Comparison of ENCODE assay signal across 13 cellular contexts in the genomic region with DNA sequence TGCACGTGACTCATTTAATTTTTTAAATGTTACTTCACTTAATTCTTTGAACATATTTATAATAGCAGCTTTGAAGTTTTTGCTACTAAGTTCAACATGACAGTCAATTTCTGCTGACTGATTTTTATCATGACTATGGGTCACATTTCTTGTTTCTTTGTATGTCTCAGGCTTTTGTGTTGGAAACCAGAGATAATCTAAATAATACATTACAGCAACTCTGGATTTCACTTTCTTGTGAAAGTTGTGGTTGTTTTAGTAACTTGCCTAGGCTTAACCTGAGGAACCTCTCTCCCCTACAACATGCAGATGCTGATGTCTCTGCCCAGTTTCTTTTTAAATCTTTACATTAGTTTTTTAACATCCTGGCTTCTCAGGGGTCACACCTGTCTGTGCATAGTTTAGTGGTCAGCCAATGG.
DNase-seq lines count a peak whose midpoint lies in the region; ATAC-seq, FAIRE-seq and TF ChIP-seq lines count a peak whose summit lies in the region.
"Had no signal": no experiment of that assay in that cellular context is flagged by ENCODE, and none has a peak within 500 bp of the region (broad histone marks: within the 10 kb centered on the region; RNA-seq: fewer than 3 reads in every experiment).

No MANE protein-coding gene starts in this region.

- H3K27ac ChIP-seq in heart left ventricle, result no peak overlapping the region
- H3K27ac ChIP-seq: thoracic aorta had no signal

- no peaks in the 10 kb centered on the region for H3K9me3 ChIP-seq in heart left ventricle
- H3K9me3 ChIP-seq: thoracic aorta had no signal

- no peak for TF ChIP-seq POLR2A in heart left ventricle (IDR thresholded peaks at IDR 0.05)

- DNase-seq in GM12864 (ENCODE audit: low read depth), result peak; percentile 27
- DNase-seq in frontal cortex (ENCODE audit: low spot score in 2 of 2), result no peak
- no peak for DNase-seq in hepatic stellate cell (ENCODE audit: low spot score)
- DNase-seq in heart left ventricle, result no peak
- no peak for DNase-seq in NCI-H2081 (lab: John Stamatoyannopoulos, UW)
- DNase-seq: islet precursor cell; NCI-H1694 treated with DMSO at 0.1 percent for 48 hours; stimulated activated CD4-positive, alpha-beta T cell treated with anti-CD3 and anti-CD28 coated beads, Interleukin-4, amount 100 ng/mL, for 1 hour had no signal

- no peak for TF ChIP-seq CTCF in GM12864 (IDR thresholded peaks at IDR 0.05; ENCODE audit: low read depth, low read length, missing control alignments)
- no peak for TF ChIP-seq CTCF in heart left ventricle (IDR thresholded peaks at IDR 0.05)

- intact Hi-C loops in heart left ventricle (cut with DNase I), result no loop called here

- FAIRE-seq in frontal cortex (lab: Jason Lieb, UNC), result no peak
- FAIRE-seq: TTC549 had no signal

- ATAC-seq in GM19043 (IDR thresholded peaks at IDR 0.05; ENCODE audit: low read depth, unreplicated experiment) (peak; percentile 61), HG02759 (IDR thresholded peaks at IDR 0.05; ENCODE audit: unreplicated experiment) (peak; percentile 52), HG03571 (IDR thresholded peaks at IDR 0.05; ENCODE audit: unreplicated experiment) (peak; percentile 43), heart left ventricle (no peak)

- peaks cover 0 to 8% (median 3%) of the 10 kb centered on the region in 12 donors for H3K4me1 ChIP-seq in heart left ventricle

- WGBS in heart left ventricle, 4 donors, result 85 to 94% (median 87%) methylated on average over 1 of the region's 1 CpG

- no peaks in the 10 kb centered on the region for H3K36me3 ChIP-seq in heart left ventricle
- H3K36me3 ChIP-seq: thoracic aorta had no signal

- H3K27me3 ChIP-seq in heart left ventricle, result no peaks in the 10 kb centered on the region

- H3K4me3 ChIP-seq in GM12864 (ENCODE audit: low read depth, low read length) (no peak overlapping the region), heart left ventricle (no peak overlapping the region)
- H3K4me3 ChIP-seq: thoracic aorta had no signal

Comparison
In these comparisons a context has a peak if more than half of its experiments do, and no peak if none do; other contexts are left out.
1. ATAC-seq: peak in GM19043 (single experiment), HG02759 (single experiment) and HG03571 (single experiment); none in heart left ventricle (0 of 4).